ENCODE assay signal across 8 cellular contexts in genomic region chr7:73005356-73005692, GRCh38. TPM values are rescaled to one million over a fixed set of nuclear protein-coding genes. Genes with fewer than 3 reads are reported as not detected.
DNase-seq lines count a peak whose midpoint lies in the region; ATAC-seq, FAIRE-seq and TF ChIP-seq lines count a peak whose summit lies in the region.
"Not testable (repeated sequence)": the region's sequence is repeated elsewhere in the genome, so short reads cannot be mapped to it uniquely, and the experiment has no call there.

No MANE protein-coding gene starts in this region.

- H3K27me3 ChIP-seq in ectodermal cell (ENCODE audit: control insufficient read depth, insufficient read depth, low read length, poor library complexity, severe bottlenecking); liver (ENCODE audit: control insufficient read depth in 4 of 4, insufficient read depth in 4 of 4, low read length in 3 of 4); small intestine (ENCODE audit: control insufficient read depth in 2 of 2, insufficient read depth in 2 of 2, low read length in 2 of 2); tibial nerve: not testable (repeated sequence)

- H3K4me1 ChIP-seq in ectodermal cell (ENCODE audit: control insufficient read depth, insufficient read depth, low read length); liver (ENCODE audit: control insufficient read depth in 4 of 4, insufficient read depth in 4 of 4, low read length in 3 of 4); small intestine (ENCODE audit: control insufficient read depth in 2 of 2, insufficient read depth in 1 of 2, low read depth in 1 of 2, low read length in 1 of 2): not testable (repeated sequence)
- peaks cover 0 to 11% (median 2%) of the 10 kb centered on the region in 4 donors for H3K4me1 ChIP-seq in tibial nerve

- peak; percentile 70 for ATAC-seq in GM18870 (IDR thresholded peaks at IDR 0.05; ENCODE audit: unreplicated experiment)
- peak; percentile 89 for ATAC-seq in HG02798 (IDR thresholded peaks at IDR 0.05; ENCODE audit: poor library complexity, unreplicated experiment)

- WGBS in ectodermal cell, 2 experiments = 0 to 1% methylated on average over 15 to 17 of the region's 30 CpGs
- under 1% methylated on average over 17 of the region's 30 CpGs for WGBS in liver
- 0 to 1% (median 1%) methylated on average over 11 to 18 of the region's 30 CpGs for WGBS in small intestine, 3 donors
- WGBS in tibial nerve, 2 donors = 0% methylated on average over 13 of the region's 30 CpGs; no CpG with 5 or more reads in 1 of the 2 donors

- not testable (repeated sequence) for TF ChIP-seq EP300 in tibial nerve (IDR thresholded peaks at IDR 0.05)

- H3K9ac ChIP-seq in liver (ENCODE audit: low read depth in 1 of 2, low read length in 2 of 2) = peak overlapping the region; percentile 13 to 38

- not testable (repeated sequence) for FAIRE-seq in small intestine (lab: Jason Lieb, UNC)

- H3K36me3 ChIP-seq in ectodermal cell (ENCODE audit: control insufficient read depth, insufficient read depth, low read length); liver (ENCODE audit: control insufficient read depth in 4 of 4, insufficient read depth in 3 of 4, low read depth in 1 of 4, low read length in 3 of 4); small intestine (ENCODE audit: control insufficient read depth in 2 of 2, insufficient read depth in 2 of 2, low read length in 2 of 2); tibial nerve: not testable (repeated sequence)

- TF ChIP-seq POLR2A in NB4 (IDR thresholded peaks at IDR 0.05; ENCODE audit: extremely low read depth, insufficient read length); tibial nerve (IDR thresholded peaks at IDR 0.05): not testable (repeated sequence)

- not testable (repeated sequence) for DNase-seq in NB4 (ENCODE audit: low read depth); small intestine
- peak; percentile 90 for DNase-seq in activated CD8-positive, alpha-beta memory T cell treated with anti-CD3 and anti-CD28 coated beads, Interleukin-2, amount 50 U/mL, for 48 hours
- DNase-seq in tibial nerve (ENCODE audit: low spot score in 2 of 2) = peak; percentile 34 to 55

- TF ChIP-seq CTCF in NB4 (IDR thresholded peaks at IDR 0.05; ENCODE audit: low read depth, low read length); liver (IDR thresholded peaks at IDR 0.05; ENCODE audit: low read depth, low read length, missing input control); tibial nerve (IDR thresholded peaks at IDR 0.05): not testable (repeated sequence)

- H3K9me3 ChIP-seq in ectodermal cell (ENCODE audit: control insufficient read depth, low read length); liver (ENCODE audit: control insufficient read depth in 4 of 4, low read length in 3 of 4); small intestine (ENCODE audit: control insufficient read depth, low read depth); tibial nerve: not testable (repeated sequence)

- H3K4me3 ChIP-seq in NB4 (ENCODE audit: low read depth, low read length) (peak overlapping the region; percentile 53), ectodermal cell (ENCODE audit: insufficient read depth, low read depth, low read length) (peak overlapping the region; percentile 60), liver (ENCODE audit: low read depth in 1 of 3, low read length in 3 of 3) (peak overlapping the region; percentile 55 to 76 (median 59)), small intestine (ENCODE audit: low read depth in 1 of 2, low read length in 2 of 2) (peak overlapping the region; percentile 57 to 64), tibial nerve (peak overlapping the region; percentile 55 to 86 (median 62))

- H3K27ac ChIP-seq in ectodermal cell (ENCODE audit: insufficient read depth, low read depth, low read length, poor library complexity, severe bottlenecking) = peak overlapping the region; percentile 84
- H3K27ac ChIP-seq in liver (ENCODE audit: low read depth in 1 of 2, low read length in 2 of 2) = peak overlapping the region; percentile 74 to 85
- H3K27ac ChIP-seq in small intestine (ENCODE audit: low read depth in 1 of 2, low read length in 1 of 2) = peak overlapping the region; percentile 80 to 92
- H3K27ac ChIP-seq in tibial nerve = peak overlapping the region; percentile 86 to 96 (median 88)

- not testable (repeated sequence) for TF ChIP-seq RAD21 in liver (IDR thresholded peaks at IDR 0.05)

RNA-seq across cellular contexts. Expression of gene SPDYE8, which starts 24.2 kb away (rescaled TPM):
- not detected for polyA plus RNA-seq in ectodermal cell (2013, experiment 1 of 4)
- not detected for polyA plus RNA-seq in ectodermal cell (2013, experiment 2 of 4)
- not detected for polyA plus RNA-seq in ectodermal cell (2013, experiment 3 of 4)
- not detected for polyA plus RNA-seq in ectodermal cell (2013, experiment 4 of 4)
- total RNA-seq in liver = not detected
- under 1 TPM in 1 of 2 donors, not detected in 1; 0.43 TPM for polyA plus RNA-seq in liver
- polyA plus RNA-seq in small intestine = not detected
- not detected for total RNA-seq in tibial nerve

RNA-seq across cellular contexts. Expression of gene TRIM74, which starts 36.1 kb away (rescaled TPM):
- polyA plus RNA-seq in ectodermal cell (2013, experiment 1 of 4) = 0.72 TPM
- 1.0 TPM for polyA plus RNA-seq in ectodermal cell (2013, experiment 2 of 4)
- polyA plus RNA-seq in ectodermal cell (2013, experiment 3 of 4) = not detected
- 0.61 TPM for polyA plus RNA-seq in ectodermal cell (2013, experiment 4 of 4)
- total RNA-seq in liver (under 1 TPM in 1 of 2 donors, not detected in 1; 0.50 TPM), tibial nerve (1 to 10 TPM in 1 of 4 donors, not detected in 3; 1.4 TPM)
- polyA plus RNA-seq in liver (under 1 TPM in 1 of 2 donors, not detected in 1; 0.14 TPM), small intestine (1 to 10 TPM in 2 of 3 donors, under 1 TPM in 1; 0.46 to 1.4 (median 1.3) TPM)

RNA-seq across cellular contexts. Expression of gene SPDYE11, which starts 52.4 kb away (rescaled TPM):
- polyA plus RNA-seq in ectodermal cell (2013, experiment 1 of 4) = not detected
- not detected for polyA plus RNA-seq in ectodermal cell (2013, experiment 2 of 4)
- not detected for polyA plus RNA-seq in ectodermal cell (2013, experiment 3 of 4)
- not detected for polyA plus RNA-seq in ectodermal cell (2013, experiment 4 of 4)
- total RNA-seq in liver (not detected), tibial nerve (not detected)
- polyA plus RNA-seq in liver (under 1 TPM in 1 of 2 donors, not detected in 1; 0.74 TPM), small intestine (not detected)
